17 cellular contexts compared by ENCODE assay signal in genomic region chr3:59764131-59764530, GRCh38.
A peak's percentile ranks its signal among the peaks of the same experiment; 100 is the strongest.
DNase-seq lines count a peak whose midpoint lies in the region; ATAC-seq and TF ChIP-seq lines count a peak whose summit lies in the region.
"Had no signal": no experiment of that assay in that cellular context is flagged by ENCODE, and none has a peak within 500 bp of the region (broad histone marks: within the 10 kb centered on the region; RNA-seq: fewer than 3 reads in every experiment).

No MANE protein-coding gene starts in this region.

- H2AFZ ChIP-seq in GM23248: no peak overlapping the region
- H2AFZ ChIP-seq: GM23338 had no signal

- H3K9me3 ChIP-seq in GM23248 (ENCODE audit: low read depth): no peaks in the 10 kb centered on the region
- H3K9me3 ChIP-seq: Peyer's patch had no signal

- H3K27me3 ChIP-seq in GM23248 (replicated peaks; ENCODE audit: insufficient read depth) (no peaks in the 10 kb centered on the region), layer of hippocampus (ENCODE audit: control insufficient read depth, insufficient read depth, low read length) (no peaks in the 10 kb centered on the region)
- H3K27me3 ChIP-seq: Peyer's patch had no signal

- no peaks in the 10 kb centered on the region for H3K9me2 ChIP-seq in GM23248 (ENCODE audit: insufficient read depth)

- H3K36me3 ChIP-seq in GM23248 (ENCODE audit: low read depth): no peaks in the 10 kb centered on the region
- H3K36me3 ChIP-seq: Peyer's patch had no signal

- no peak overlapping the region for H3K4me3 ChIP-seq in GM23248
- no peak overlapping the region for H3K4me3 ChIP-seq in astrocyte of the cerebellum (ENCODE audit: low read depth, low read length)
- H3K4me3 ChIP-seq: GM23338, Peyer's patch had no signal

- peaks cover 27% of the 10 kb centered on the region for H3F3A ChIP-seq in GM23248 (ENCODE audit: insufficient read depth)

- no peak for ATAC-seq in HG02623 (IDR thresholded peaks at IDR 0.05; ENCODE audit: unreplicated experiment)
- ATAC-seq: GM23338, T-helper 17 cell had no signal

- TF ChIP-seq CTCF in astrocyte of the cerebellum (IDR thresholded peaks at IDR 0.05; ENCODE audit: low read depth, low read length, missing control alignments): no peak

- H3K4me2 ChIP-seq in GM23248 (ENCODE audit: unreplicated experiment): no peak overlapping the region
- H3K4me2 ChIP-seq: GM23338 had no signal

- no peaks in the 10 kb centered on the region for H3K79me2 ChIP-seq in GM23248 (ENCODE audit: insufficient read depth)

- peaks cover 25% of the 10 kb centered on the region for H3K4me1 ChIP-seq in GM23248 (ENCODE audit: insufficient read depth)

- H3K27ac ChIP-seq in GM23248 (no peak overlapping the region), layer of hippocampus (ENCODE audit: low read depth, low read length) (peak overlapping the region; percentile 8)
- H3K27ac ChIP-seq: Peyer's patch had no signal

- in situ Hi-C loops in GM23248 (cut with MboI) (no loop called here), astrocyte of the cerebellum (cut with HindIII; ENCODE audit: low sequenced_read_pairs) (no loop called here)

- H4K20me1 ChIP-seq in GM23248 (ENCODE audit: insufficient read depth): no peaks in the 10 kb centered on the region

- DNase-seq in GM23248 (peak; percentile 15), NCI-H1092 (lab: John Stamatoyannopoulos, UW) (peak; percentile 8), astrocyte of the cerebellum (ENCODE audit: low read depth) (peak; percentile 24), NCI-H1105 (lab: John Stamatoyannopoulos, UW) (no peak)
- DNase-seq in stimulated activated CD4-positive, alpha-beta T cell treated with anti-CD3 and anti-CD28 coated beads, Interleukin-4, amount 100 ng/mL, for 4 hours: no peak
- DNase-seq: Calu3; CD4-positive, alpha-beta memory T cell; DMS79 treated with DMSO at 0.1 percent for 48 hours; KBM-7; NCI-H2107; NCI-H774; Peyer's patch; SIG-M5; T-helper 17 cell had no signal

- H3K9ac ChIP-seq in GM23248: no peak overlapping the region

- WGBS in GM23248 (ENCODE audit: low coverage in 1 of 2, low lambda C conversion rate in 2 of 2, missing lambda C conversion rate in 2 of 2), 2 experiments: 48 to 52% methylated on average over 3 of the region's 3 CpGs

Comparison
In these comparisons a context has a peak if more than half of its experiments do, and no peak if none do; other contexts are left out.
1. DNase-seq: peak in GM23248 (single experiment), NCI-H1092 (single experiment) and astrocyte of the cerebellum (single experiment); none in stimulated activated CD4-positive, alpha-beta T cell treated with anti-CD3 and anti-CD28 coated beads, Interleukin-4, amount 100 ng/mL, for 4 hours (0 of 2) and NCI-H1105 (single experiment).